24 cellular contexts compared by ENCODE assay signal in the genomic region with DNA sequence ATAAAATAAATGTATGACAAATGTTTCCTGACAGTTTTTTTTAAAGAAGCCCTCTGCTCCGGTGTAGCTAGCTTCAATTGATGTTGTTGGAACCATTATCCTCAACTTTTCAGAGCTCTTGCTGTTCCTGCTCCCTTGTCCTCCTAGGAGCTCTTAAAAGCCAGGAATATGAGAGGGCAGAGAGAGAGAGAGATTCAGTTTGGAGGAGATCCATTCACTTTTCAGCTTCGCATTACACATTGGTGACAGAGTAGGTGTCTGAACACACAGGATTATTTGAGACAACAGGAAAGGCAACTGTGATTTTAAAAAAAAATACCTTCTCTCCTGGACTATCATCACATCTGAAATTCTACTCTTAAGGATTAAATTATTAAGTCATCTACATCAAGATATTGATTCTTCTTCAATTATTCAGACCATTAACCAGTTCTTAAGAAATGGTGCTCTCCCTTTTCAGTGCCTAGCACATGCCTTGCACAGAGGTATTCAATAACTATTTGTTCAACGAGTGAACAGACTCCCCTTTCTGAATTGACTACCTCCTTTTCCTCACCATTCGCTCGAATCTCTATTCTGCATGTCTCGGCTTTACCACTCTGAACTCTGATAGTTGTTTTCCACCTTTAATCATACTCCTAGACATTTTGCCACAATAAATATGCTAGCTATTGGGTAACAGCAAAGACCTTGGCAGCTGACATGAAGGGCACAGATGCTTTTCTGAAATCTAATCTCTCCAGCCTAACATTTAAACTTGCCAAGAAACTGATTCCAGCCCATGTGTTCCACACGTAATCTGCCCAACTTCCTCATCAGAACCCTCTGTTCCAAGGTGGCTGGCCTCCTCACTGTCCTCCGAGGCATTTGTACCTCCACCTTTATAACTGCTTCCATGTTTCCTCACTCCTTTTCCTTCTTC. TPM values are rescaled to one million over a fixed set of nuclear protein-coding genes. Genes with fewer than 3 reads are reported as not detected.
DNase-seq lines count a peak whose midpoint lies in the region; ATAC-seq and TF ChIP-seq lines count a peak whose summit lies in the region.
"Had no signal": no experiment of that assay in that cellular context is flagged by ENCODE, and none has a peak within 500 bp of the region (broad histone marks: within the 10 kb centered on the region; RNA-seq: fewer than 3 reads in every experiment).

No MANE protein-coding gene starts in this region.

- H3K4me3 ChIP-seq in fibroblast of the aortic adventitia (ENCODE audit: low read depth, low read length), result no peak overlapping the region
- H3K4me3 ChIP-seq: upper lobe of left lung had no signal

- H3K4me3 Mint-ChIP-seq in nephron progenitor cell, result no peak overlapping the region
- no peak overlapping the region for H3K4me3 Mint-ChIP-seq in activated T-cell treated with anti-CD3 and anti-CD28 coated beads, Interleukin-2, amount 50 U/mL, for 24 hours
- H3K4me3 Mint-ChIP-seq: CD4-positive, alpha-beta memory T cell; naive thymus-derived CD8-positive, alpha-beta T cell had no signal

- H3K27me3 Mint-ChIP-seq in nephron progenitor cell (ENCODE audit: low read depth, poor library complexity), result no peaks in the 10 kb centered on the region
- H3K27me3 Mint-ChIP-seq in activated T-cell treated with anti-CD3 and anti-CD28 coated beads, Interleukin-2, amount 50 U/mL, for 24 hours, result no peaks in the 10 kb centered on the region

- no peaks in the 10 kb centered on the region for H3K36me3 Mint-ChIP-seq in nephron progenitor cell (ENCODE audit: low read depth)
- no peaks in the 10 kb centered on the region for H3K36me3 Mint-ChIP-seq in activated T-cell treated with anti-CD3 and anti-CD28 coated beads, Interleukin-2, amount 50 U/mL, for 24 hours (ENCODE audit: low read depth)
- H3K36me3 Mint-ChIP-seq: CD4-positive, alpha-beta memory T cell had no signal

- peak overlapping the region; percentile 50 for H3K27ac Mint-ChIP-seq in nephron progenitor cell
- H3K27ac Mint-ChIP-seq in activated T-cell treated with anti-CD3 and anti-CD28 coated beads, Interleukin-2, amount 50 U/mL, for 24 hours, result no peak overlapping the region
- H3K27ac Mint-ChIP-seq: CD4-positive, alpha-beta memory T cell; naive thymus-derived CD8-positive, alpha-beta T cell had no signal

- no peaks in the 10 kb centered on the region for H3K9me3 Mint-ChIP-seq in nephron progenitor cell
- H3K9me3 Mint-ChIP-seq in activated T-cell treated with anti-CD3 and anti-CD28 coated beads, Interleukin-2, amount 50 U/mL, for 24 hours, result no peaks in the 10 kb centered on the region
- H3K9me3 Mint-ChIP-seq: naive thymus-derived CD8-positive, alpha-beta T cell had no signal

- ATAC-seq in HG02763 (IDR thresholded peaks at IDR 0.05; ENCODE audit: unreplicated experiment) (no peak), HG03354 (IDR thresholded peaks at IDR 0.05; ENCODE audit: poor library complexity, severe bottlenecking, unreplicated experiment) (no peak)
- ATAC-seq: foreskin keratinocyte; naive thymus-derived CD8-positive, alpha-beta T cell had no signal

- peak; percentile 83 for DNase-seq in DMS 273 treated with DMSO at 0.1 percent for 48 hours (lab: John Stamatoyannopoulos, UW)
- DNase-seq in NCI-H446 treated with DMSO at 0.1 percent for 48 hours (lab: John Stamatoyannopoulos, UW), result peak; percentile 11
- peak; percentile 46 for DNase-seq in fibroblast of the aortic adventitia (ENCODE audit: low read depth)
- DNase-seq in nephron progenitor cell, result no peak
- no peak for DNase-seq in activated T-cell treated with anti-CD3 and anti-CD28 coated beads, Interleukin-2, amount 50 U/mL, for 24 hours
- no peak for DNase-seq in activated CD8-positive, alpha-beta memory T cell treated with anti-CD3 and anti-CD28 coated beads for 24 hours
- DNase-seq: activated CD4-positive, alpha-beta T cell treated with anti-CD3 and anti-CD28 coated beads, Interleukin-2, amount 50 U/mL, for 1 hour; activated CD8-positive, alpha-beta memory T cell treated with anti-CD3 and anti-CD28 coated beads, Interleukin-2, amount 50 U/mL, for 4 hours; activated gamma-delta T cell treated with Interleukin-2 at 50 U/mL for 16 hours; caudate nucleus; CD4-positive, alpha-beta memory T cell; DMS79 treated with DMSO at 0.1 percent for 48 hours; foreskin keratinocyte; GOT3; KG1; mesenchymal stem cell; naive thymus-derived CD8-positive, alpha-beta T cell; NCI-H187; posterior cingulate gyrus; small intestine; stimulated activated naive CD4-positive, alpha-beta T cell treated with Interleukin-2 at 50 U/mL for 16 hours; upper lobe of left lung had no signal

- TF ChIP-seq CTCF in fibroblast of the aortic adventitia (IDR thresholded peaks at IDR 0.05; ENCODE audit: insufficient read depth, low read length), result no peak
- TF ChIP-seq CTCF in nephron progenitor cell (IDR thresholded peaks at IDR 0.05), result no peak

- H3K4me1 Mint-ChIP-seq in nephron progenitor cell, result peaks cover 12% of the 10 kb centered on the region
- H3K4me1 Mint-ChIP-seq in activated T-cell treated with anti-CD3 and anti-CD28 coated beads, Interleukin-2, amount 50 U/mL, for 24 hours (ENCODE audit: low read depth), result peaks cover 4% of the 10 kb centered on the region

RNA-seq across cellular contexts. Expression of gene SLC35F5, which starts 28.6 kb away (rescaled TPM):
- total RNA-seq in fibroblast of the aortic adventitia (ENCODE audit: low replicate concordance), result 164 and 174 TPM in 2 replicates

Comparison
In these comparisons a context has a peak if more than half of its experiments do, and no peak if none do; other contexts are left out.
1. DNase-seq: peak in DMS 273 treated with DMSO at 0.1 percent for 48 hours (single experiment), NCI-H446 treated with DMSO at 0.1 percent for 48 hours (single experiment) and fibroblast of the aortic adventitia (single experiment); none in nephron progenitor cell (single experiment), activated T-cell treated with anti-CD3 and anti-CD28 coated beads, Interleukin-2, amount 50 U/mL, for 24 hours (single experiment) and activated CD8-positive, alpha-beta memory T cell treated with anti-CD3 and anti-CD28 coated beads for 24 hours (single experiment).